ENCODE assay signal across 2 cellular contexts in genomic region chrX:132980035-132980434, GRCh38. TPM values are rescaled to one million over a fixed set of nuclear protein-coding genes. Genes with fewer than 3 reads are reported as not detected.
"Had no signal": no experiment of that assay in that cellular context is flagged by ENCODE, and none has a peak within 500 bp of the region (broad histone marks: within the 10 kb centered on the region; RNA-seq: fewer than 3 reads in every experiment).

No MANE protein-coding gene starts in this region.

RNA-seq across cellular contexts. Expression of gene HS6ST2, which starts 21.6 kb away (rescaled TPM):
- total RNA-seq: natural killer cell, osteoblast had no signal
